Comparison of ENCODE assay signal across 1 cellular context in the genomic region with DNA sequence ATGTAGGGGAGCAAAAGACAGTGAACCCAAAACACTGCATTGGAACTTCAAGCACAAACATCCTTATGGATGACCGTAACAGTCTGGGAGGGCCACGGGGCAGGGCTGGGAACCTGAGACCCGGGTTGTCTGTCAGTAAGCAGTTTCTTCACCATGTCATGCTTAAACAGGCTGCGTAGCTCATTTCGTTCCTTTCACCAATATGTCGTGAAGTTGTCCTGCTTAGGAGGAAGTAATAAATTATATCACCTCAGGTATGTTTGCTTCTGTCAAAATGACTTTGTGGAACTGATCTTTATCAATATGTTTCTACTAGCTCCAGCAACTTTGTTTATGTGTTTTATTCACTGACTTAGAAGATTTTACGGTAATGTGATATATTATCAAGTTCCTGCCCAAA.
TF ChIP-seq lines count a peak whose summit lies in the region.

No MANE protein-coding gene starts in this region.

TF ChIP-seq in K562, 482 proteins besides CTCF, POLR2A, EP300 and RAD21 (continues in another document):
- TF ChIP-seq ATF1 (CRISPR knock-in tag; IDR thresholded peaks at IDR 0.05), result no peak
- TF ChIP-seq ATF1 (tag; IDR thresholded peaks at IDR 0.05), result 0 out of 2 replicates have a peak, but pooled peaks have one; percentile 27
- TF ChIP-seq ETV1 (tag; conservative IDR thresholded peaks at IDR 0.05; ENCODE audit: low read depth), result 0 out of 2 replicates have a peak, but pooled peaks have one; percentile 35
- no peak for TF ChIP-seq CBX5 (IDR thresholded peaks at IDR 0.05; ENCODE audit: borderline replicate concordance, low read depth)
- TF ChIP-seq NRF1 (conservative IDR thresholded peaks at IDR 0.05 in 1 of 2, IDR thresholded peaks at IDR 0.05 in 1 of 2), result peak; percentile 18 to 27; a peak in 2 of 4 replicates
- TF ChIP-seq DPF2 (IDR thresholded peaks at IDR 0.05), result peak; percentile 69; the same call in 1 of the 2 replicates
- no peak for TF ChIP-seq ZNF407 (IDR thresholded peaks at IDR 0.05; ENCODE audit: low read depth)
- TF ChIP-seq MEIS2 (IDR thresholded peaks at IDR 0.05; ENCODE audit: partially characterized antibody), result peak; percentile 99
- TF ChIP-seq RCOR1 (IDR thresholded peaks at IDR 0.05; ENCODE audit: borderline replicate concordance in 1 of 2, low read depth in 2 of 2, low read length in 2 of 2), result 0 out of 4 replicates have a peak, but pooled peaks of 1 of the 2 experiments have one; percentile 12
- no peak for TF ChIP-seq USF2 (CRISPR knock-in tag; IDR thresholded peaks at IDR 0.05)
- TF ChIP-seq ARID1B (IDR thresholded peaks at IDR 0.05), result peak; percentile 66
- peak in 1 of 2 experiments; percentile 62; a peak in 1 of 3 replicates for TF ChIP-seq CBX3 (IDR thresholded peaks at IDR 0.05; ENCODE audit: borderline replicate concordance in 1 of 2, low read length in 2 of 2)
- TF ChIP-seq ARID4B (CRISPR knock-in tag; IDR thresholded peaks at IDR 0.05), result no peak
- no peak for TF ChIP-seq ZNF277 (CRISPR knock-in tag; IDR thresholded peaks at IDR 0.05; ENCODE audit: borderline replicate concordance)
- peak; percentile 62; the same call in 1 of the 2 replicates for TF ChIP-seq MYC (IDR thresholded peaks at IDR 0.05; ENCODE audit: low read depth, low read length)
- TF ChIP-seq MYC (CRISPR knock-in tag; IDR thresholded peaks at IDR 0.05; ENCODE audit: borderline replicate concordance, low read depth), result no peak
- TF ChIP-seq HDAC8 (tag; IDR thresholded peaks at IDR 0.05), result no peak
- peak; percentile 35; the same call in 1 of the 2 replicates for TF ChIP-seq ZNF175 (CRISPR knock-in tag; IDR thresholded peaks at IDR 0.05; ENCODE audit: low read depth)
- TF ChIP-seq EP400 (IDR thresholded peaks at IDR 0.05), result peak; percentile 23; the same call in 1 of the 2 replicates
- TF ChIP-seq SMARCA4 (IDR thresholded peaks at IDR 0.05), result peak; percentile 53; the same call in 1 of the 2 replicates
- 0 out of 2 replicates have a peak, but pooled peaks have one; percentile 18 for TF ChIP-seq CREM (IDR thresholded peaks at IDR 0.05; ENCODE audit: low read depth)
- TF ChIP-seq MTA3 (IDR thresholded peaks at IDR 0.05; ENCODE audit: borderline replicate concordance), result peak; percentile 53; the same call in 1 of the 2 replicates
- TF ChIP-seq CREB1 (IDR thresholded peaks at IDR 0.05), result peak; percentile 35; the same call in 1 of the 2 replicates
- no peak for TF ChIP-seq CREB1 (CRISPR knock-in tag; IDR thresholded peaks at IDR 0.05)
- no peak for TF ChIP-seq NFE2 (IDR thresholded peaks at IDR 0.05; ENCODE audit: low read depth)
- TF ChIP-seq BHLHE40 (IDR thresholded peaks at IDR 0.05; ENCODE audit: low read length), result 0 out of 2 replicates have a peak, but pooled peaks have one; percentile 7
- peak; percentile 38; the same call in 1 of the 2 replicates for TF ChIP-seq TEAD4 (IDR thresholded peaks at IDR 0.05; ENCODE audit: low read length)
- no peak for TF ChIP-seq TEAD4 (CRISPR knock-in tag; IDR thresholded peaks at IDR 0.05; ENCODE audit: borderline replicate concordance)
- TF ChIP-seq, protein P1, sequence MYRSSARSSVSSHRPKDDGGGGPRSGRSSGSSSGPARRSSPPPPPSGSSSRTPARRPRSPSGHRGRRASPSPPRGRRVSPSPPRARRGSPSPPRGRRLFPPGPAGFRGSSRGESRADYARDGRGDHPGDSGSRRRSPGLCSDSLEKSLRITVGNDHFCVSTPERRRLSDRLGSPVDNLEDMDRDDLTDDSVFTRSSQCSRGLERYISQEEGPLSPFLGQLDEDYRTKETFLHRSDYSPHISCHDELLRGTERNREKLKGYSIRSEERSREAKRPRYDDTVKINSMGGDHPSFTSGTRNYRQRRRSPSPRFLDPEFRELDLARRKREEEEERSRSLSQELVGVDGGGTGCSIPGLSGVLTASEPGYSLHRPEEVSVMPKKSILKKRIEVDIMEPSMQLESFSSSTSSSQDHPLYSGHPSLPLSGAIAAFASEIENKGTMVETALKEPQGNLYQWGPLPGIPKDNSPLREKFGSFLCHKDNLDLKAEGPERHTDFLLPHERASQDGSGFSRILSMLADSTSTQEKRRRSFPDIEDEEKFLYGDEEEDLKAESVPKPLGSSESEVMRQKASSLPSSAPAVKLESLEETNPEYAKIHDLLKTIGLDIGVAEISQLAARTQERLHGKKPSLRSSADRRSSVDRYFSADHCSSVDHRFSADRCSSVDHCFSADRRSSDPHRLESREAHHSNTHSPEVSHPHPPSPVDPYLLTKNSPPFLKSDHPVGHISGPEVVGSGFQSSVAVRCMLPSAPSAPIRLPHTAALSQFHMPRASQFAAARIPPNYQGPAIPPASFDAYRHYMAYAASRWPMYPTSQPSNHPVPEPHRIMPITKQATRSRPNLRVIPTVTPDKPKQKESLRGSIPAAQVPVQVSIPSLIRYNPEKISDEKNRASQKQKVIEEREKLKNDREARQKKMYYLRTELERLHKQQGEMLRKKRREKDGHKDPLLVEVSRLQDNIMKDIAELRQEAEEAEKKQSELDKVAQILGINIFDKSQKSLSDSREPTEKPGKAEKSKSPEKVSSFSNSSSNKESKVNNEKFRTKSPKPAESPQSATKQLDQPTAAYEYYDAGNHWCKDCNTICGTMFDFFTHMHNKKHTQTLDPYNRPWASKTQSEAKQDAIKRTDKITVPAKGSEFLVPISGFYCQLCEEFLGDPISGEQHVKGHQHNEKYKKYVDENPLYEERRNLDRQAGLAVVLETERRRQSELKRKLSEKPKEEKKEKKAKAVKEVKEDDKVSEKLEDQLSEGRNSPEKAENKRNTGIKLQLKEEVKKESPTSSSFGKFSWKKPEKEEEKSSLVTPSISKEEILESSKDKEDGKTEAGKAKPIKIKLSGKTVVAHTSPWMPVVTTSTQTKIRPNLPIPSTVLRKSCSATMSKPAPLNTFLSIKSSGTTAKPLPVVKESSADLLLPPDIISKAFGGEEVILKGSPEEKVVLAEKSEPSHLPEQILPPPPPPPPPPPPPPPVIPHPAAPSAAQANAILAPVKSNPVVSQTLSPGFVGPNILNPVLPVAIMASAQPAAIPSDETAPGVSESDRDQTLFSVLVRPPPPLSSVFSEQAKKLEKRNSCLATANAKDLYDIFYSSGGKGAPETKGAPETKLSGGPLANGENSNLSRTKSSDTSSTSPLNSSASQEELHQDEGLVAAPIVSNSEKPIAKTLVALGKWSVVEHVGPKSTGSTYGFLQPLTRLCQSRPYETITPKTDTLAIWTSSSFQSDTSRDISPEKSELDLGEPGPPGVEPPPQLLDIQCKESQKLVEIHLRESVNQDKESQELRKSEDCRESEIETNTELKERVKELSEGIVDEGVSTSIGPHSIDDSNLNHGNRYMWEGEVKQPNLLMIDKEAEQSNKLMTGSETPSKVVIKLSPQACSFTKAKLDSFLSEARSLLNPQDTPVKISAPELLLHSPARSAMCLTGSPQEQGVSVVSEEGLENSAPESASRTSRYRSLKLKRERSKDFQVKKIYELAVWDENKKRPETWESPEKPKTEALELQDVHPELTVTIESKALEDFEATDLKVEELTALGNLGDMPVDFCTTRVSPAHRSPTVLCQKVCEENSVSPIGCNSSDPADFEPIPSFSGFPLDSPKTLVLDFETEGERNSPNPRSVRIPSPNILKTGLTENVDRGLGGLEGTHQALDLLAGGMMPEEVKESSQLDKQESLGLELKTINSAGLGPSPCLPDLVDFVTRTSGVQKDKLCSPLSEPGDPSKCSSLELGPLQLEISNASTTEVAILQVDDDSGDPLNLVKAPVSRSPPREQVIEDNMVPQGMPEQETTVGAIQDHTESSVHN (IDR thresholded peaks at IDR 0.05; ENCODE audit: borderline replicate concordance in 1 of 2, low read depth in 1 of 2), result no peak
- peak; percentile 37; the same call in 1 of the 2 replicates for TF ChIP-seq ATF7 (IDR thresholded peaks at IDR 0.05)
- no peak for TF ChIP-seq TAF9B (IDR thresholded peaks at IDR 0.05; ENCODE audit: partially characterized antibody)
